16 cellular contexts compared by ENCODE assay signal in the genomic region with DNA sequence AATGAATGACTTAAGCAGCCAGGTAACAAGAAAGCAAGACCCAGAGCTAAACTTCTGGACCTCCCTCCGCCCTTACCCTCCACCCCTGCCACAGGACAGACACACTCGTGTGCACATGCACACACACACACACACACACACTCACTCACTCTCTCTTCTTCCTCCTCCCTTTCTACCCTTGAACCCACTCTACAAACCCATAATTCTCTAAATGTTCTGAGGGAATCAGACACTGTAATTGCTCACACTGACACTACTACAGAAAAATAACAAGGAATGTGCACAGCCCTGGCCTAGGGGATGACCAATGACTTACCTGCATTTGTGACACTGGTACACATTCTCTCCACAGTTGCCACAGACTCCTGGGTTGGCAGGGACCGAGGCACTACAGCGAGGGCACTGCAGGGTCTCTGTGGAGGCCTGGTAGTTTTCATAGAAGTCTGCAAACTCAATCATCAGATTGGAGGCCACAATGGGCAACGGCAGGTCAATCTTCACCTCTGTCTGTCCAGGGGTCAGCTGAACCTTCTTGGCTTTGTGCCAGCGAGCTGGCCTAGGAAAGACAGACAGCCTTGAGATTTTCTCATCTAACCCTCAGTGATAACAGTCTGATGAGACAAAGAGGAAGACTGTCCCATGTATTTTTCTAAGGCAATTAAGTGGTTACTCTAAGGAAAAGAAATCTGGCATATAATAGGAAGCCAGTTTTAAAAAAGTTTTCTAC.
DNase-seq lines count a peak whose midpoint lies in the region; ATAC-seq and TF ChIP-seq lines count a peak whose summit lies in the region.
"Had no signal": no experiment of that assay in that cellular context is flagged by ENCODE, and none has a peak within 500 bp of the region (broad histone marks: within the 10 kb centered on the region; RNA-seq: fewer than 3 reads in every experiment).

No MANE protein-coding gene starts in this region.

- no peak for ATAC-seq in stimulated activated effector memory CD8-positive, alpha-beta T cell treated with anti-CD3 and anti-CD28 coated beads, Interleukin-12 subunit alpha, Interleukin-12 subunit beta, amount 100 ng/mL, for 72 hours
- ATAC-seq in GM21367 (IDR thresholded peaks at IDR 0.05; ENCODE audit: unreplicated experiment), result no peak
- ATAC-seq: CD8-positive, alpha-beta T cell; GM23338 had no signal

- H3K4me3 Mint-ChIP-seq in endodermal cell, result no peak overlapping the region
- no peak overlapping the region for H3K4me3 Mint-ChIP-seq in stimulated activated effector memory CD8-positive, alpha-beta T cell treated with anti-CD3 and anti-CD28 coated beads, Interleukin-12 subunit alpha, Interleukin-12 subunit beta, amount 100 ng/mL, for 72 hours
- H3K4me3 Mint-ChIP-seq: CD14-positive monocyte; CD8-positive, alpha-beta T cell; GM23338 had no signal

- no peaks in the 10 kb centered on the region for H3K9me3 Mint-ChIP-seq in endodermal cell
- H3K9me3 Mint-ChIP-seq in stimulated activated effector memory CD8-positive, alpha-beta T cell treated with anti-CD3 and anti-CD28 coated beads, Interleukin-12 subunit alpha, Interleukin-12 subunit beta, amount 100 ng/mL, for 72 hours, result no peaks in the 10 kb centered on the region
- H3K9me3 Mint-ChIP-seq: CD14-positive monocyte; CD8-positive, alpha-beta T cell; GM23338 had no signal

- WGBS in endodermal cell (ENCODE audit: insufficient coverage in 1 of 2, insufficient read length in 1 of 2), 2 experiments, result 93 to 100% methylated on average over 2 to 6 of the region's 6 CpGs

- H3K36me3 Mint-ChIP-seq in endodermal cell (ENCODE audit: low read depth), result peaks cover 92% of the 10 kb centered on the region
- H3K36me3 Mint-ChIP-seq in stimulated activated effector memory CD8-positive, alpha-beta T cell treated with anti-CD3 and anti-CD28 coated beads, Interleukin-12 subunit alpha, Interleukin-12 subunit beta, amount 100 ng/mL, for 72 hours, result peaks cover 100% of the 10 kb centered on the region

- peak overlapping the region; percentile 38 for H3K27ac Mint-ChIP-seq in endodermal cell
- H3K27ac Mint-ChIP-seq in stimulated activated effector memory CD8-positive, alpha-beta T cell treated with anti-CD3 and anti-CD28 coated beads, Interleukin-12 subunit alpha, Interleukin-12 subunit beta, amount 100 ng/mL, for 72 hours, result peak overlapping the region; percentile 54
- H3K27ac Mint-ChIP-seq: CD8-positive, alpha-beta T cell; GM23338 had no signal

- H3K36me3 ChIP-seq in cardiac muscle cell (peaks cover 100% of the 10 kb centered on the region), right atrium auricular region (peaks cover 100% of the 10 kb centered on the region), endodermal cell (ENCODE audit: control insufficient read depth, insufficient read depth, low read length) (peaks cover 97% of the 10 kb centered on the region)

- H3K9ac ChIP-seq in endodermal cell (ENCODE audit: extremely low read depth, low read length, poor library complexity, severe bottlenecking), result no peak overlapping the region

- H3K4me3 ChIP-seq in cardiac muscle cell (no peak overlapping the region), right atrium auricular region (no peak overlapping the region), endodermal cell (ENCODE audit: low read length) (no peak overlapping the region)
- H3K4me3 ChIP-seq: GM23338 had no signal

- H3K27me3 Mint-ChIP-seq in endodermal cell (ENCODE audit: insufficient read depth), result no peaks in the 10 kb centered on the region

- no peaks in the 10 kb centered on the region for H3K9me3 ChIP-seq in cardiac muscle cell (ENCODE audit: low read depth)
- no peaks in the 10 kb centered on the region for H3K9me3 ChIP-seq in right atrium auricular region
- H3K9me3 ChIP-seq in endodermal cell (ENCODE audit: control insufficient read depth, low read length), result no peaks in the 10 kb centered on the region

- H3K4me1 ChIP-seq in cardiac muscle cell (ENCODE audit: low read depth) (no peaks in the 10 kb centered on the region), right atrium auricular region (no peaks in the 10 kb centered on the region), endodermal cell (ENCODE audit: control insufficient read depth, insufficient read depth, low read length) (no peaks in the 10 kb centered on the region)

- H3K4me1 Mint-ChIP-seq in endodermal cell, result no peaks in the 10 kb centered on the region
- H3K4me1 Mint-ChIP-seq in stimulated activated effector memory CD8-positive, alpha-beta T cell treated with anti-CD3 and anti-CD28 coated beads, Interleukin-12 subunit alpha, Interleukin-12 subunit beta, amount 100 ng/mL, for 72 hours, result no peaks in the 10 kb centered on the region
- H3K4me1 Mint-ChIP-seq: CD14-positive monocyte, GM23338 had no signal

- H3K27ac ChIP-seq in cardiac muscle cell (peak overlapping the region; percentile 5), right atrium auricular region (no peak overlapping the region), endodermal cell (ENCODE audit: low read depth, low read length) (no peak overlapping the region)
- H3K27ac ChIP-seq: 22Rv1 had no signal

- DNase-seq in DMS 273 (lab: John Stamatoyannopoulos, UW; ENCODE audit: unreplicated experiment), result peak; percentile 9
- no peak for DNase-seq in DMS 273 treated with DMSO at 0.1 percent for 48 hours (lab: John Stamatoyannopoulos, UW)
- no peak for DNase-seq in cardiac muscle cell (ENCODE audit: low read depth in 1 of 2, low spot score in 1 of 2)
- DNase-seq in right atrium auricular region (ENCODE audit: low spot score), result no peak
- peak; percentile 20 for DNase-seq in endodermal cell
- DNase-seq in stimulated activated effector memory CD8-positive, alpha-beta T cell treated with anti-CD3 and anti-CD28 coated beads, Interleukin-12 subunit alpha, Interleukin-12 subunit beta, amount 100 ng/mL, for 72 hours (ENCODE audit: low spot score in 2 of 2), result no peak
- no peak for DNase-seq in stimulated activated CD4-positive, alpha-beta T cell treated with anti-CD3 and anti-CD28 coated beads, Interleukin-2, amount 100 ng/mL, for 48 hours
- DNase-seq: COR-L47, DMS53, GF-D8, H7 had no signal

- H3K27me3 ChIP-seq in cardiac muscle cell, result no peaks in the 10 kb centered on the region
- no peaks in the 10 kb centered on the region for H3K27me3 ChIP-seq in right atrium auricular region
- H3K27me3 ChIP-seq in endodermal cell (ENCODE audit: control insufficient read depth, insufficient read depth, low read length, poor library complexity, severe bottlenecking), result no peaks in the 10 kb centered on the region

- TF ChIP-seq CTCF in cardiac muscle cell (IDR thresholded peaks at IDR 0.05; ENCODE audit: low read depth, low read length), result no peak
- no peak for TF ChIP-seq CTCF in right atrium auricular region (IDR thresholded peaks at IDR 0.05)
- TF ChIP-seq CTCF in endodermal cell (conservative IDR thresholded peaks at IDR 0.05), result no peak

Comparison
In these comparisons a context has a peak if more than half of its experiments do, and no peak if none do; other contexts are left out.
1. DNase-seq: peak in DMS 273 (single experiment) and endodermal cell (single experiment); none in DMS 273 treated with DMSO at 0.1 percent for 48 hours (single experiment), cardiac muscle cell (0 of 2), right atrium auricular region (single experiment), stimulated activated effector memory CD8-positive, alpha-beta T cell treated with anti-CD3 and anti-CD28 coated beads, Interleukin-12 subunit alpha, Interleukin-12 subunit beta, amount 100 ng/mL, for 72 hours (0 of 2) and stimulated activated CD4-positive, alpha-beta T cell treated with anti-CD3 and anti-CD28 coated beads, Interleukin-2, amount 100 ng/mL, for 48 hours (0 of 2).